17 cellular contexts compared by ENCODE assay signal in genomic region chr7:10472115-10472514, GRCh38.
"Had no signal": no experiment of that assay in that cellular context is flagged by ENCODE, and none has a peak within 500 bp of the region (broad histone marks: within the 10 kb centered on the region; RNA-seq: fewer than 3 reads in every experiment).

No MANE protein-coding gene starts in this region.

- ATAC-seq: foreskin keratinocyte, gastroesophageal sphincter, heart right ventricle, left cardiac atrium, left lung, left ventricle myocardium superior, lower lobe of right lung, mucosa of descending colon had no signal

- H3K27ac ChIP-seq: coronary artery, dorsolateral prefrontal cortex, esophagus muscularis mucosa, foreskin keratinocyte, gastroesophageal sphincter, heart right ventricle, left lung, lower lobe of right lung had no signal

- H3K4me3 ChIP-seq: coronary artery, dorsolateral prefrontal cortex, esophagus muscularis mucosa, gastroesophageal sphincter, heart right ventricle, left lung, lower lobe of right lung, mucosa of descending colon had no signal

- DNase-seq: dermis blood vessel endothelial cell; dorsolateral prefrontal cortex; effector CD4-positive, alpha-beta T cell; effector memory CD4-positive, alpha-beta T cell; foreskin keratinocyte; heart right ventricle; hippocampal formation; left cardiac atrium; left lung; left ventricle myocardium superior; lower lobe of right lung; mesenchymal stem cell; mucosa of descending colon; naive B cell had no signal

- H3K27me3 ChIP-seq: esophagus muscularis mucosa, foreskin keratinocyte, gastroesophageal sphincter, left lung had no signal

- H3K36me3 ChIP-seq: esophagus muscularis mucosa, gastroesophageal sphincter, heart right ventricle, left lung, lower lobe of right lung had no signal

- H3K9me3 ChIP-seq: esophagus muscularis mucosa, gastroesophageal sphincter, heart right ventricle, left lung, lower lobe of right lung had no signal
